Comparison of ENCODE assay signal across 34 cellular contexts in genomic region chr1:245000872-245001188, GRCh38.
DNase-seq lines count a peak whose midpoint lies in the region; ATAC-seq, FAIRE-seq and TF ChIP-seq lines count a peak whose summit lies in the region.
"Had no signal": no experiment of that assay in that cellular context is flagged by ENCODE, and none has a peak within 500 bp of the region (broad histone marks: within the 10 kb centered on the region; RNA-seq: fewer than 3 reads in every experiment).

No MANE protein-coding gene starts in this region.

- FAIRE-seq in GM12878 (lab: Jason Lieb, UNC) = no peak

- TF ChIP-seq CTCF in GM12878 (IDR thresholded peaks at IDR 0.05 in 2 of 3, conservative IDR thresholded peaks at IDR 0.05 in 1 of 3; ENCODE audit: control insufficient read depth in 2 of 3, extremely low read depth in 1 of 3, insufficient read depth in 1 of 3, low read depth in 3 of 3, low read length in 3 of 3) = no peak

- H3K27ac ChIP-seq in GM12878 (ENCODE audit: control insufficient read depth, insufficient read depth) = no peak overlapping the region
- H3K27ac ChIP-seq: 22Rv1, left ventricle myocardium inferior, prostate gland, upper lobe of left lung had no signal

- SMC1A ChIA-PET in GM12878 (lab: Charles Lee; ENCODE audit: uncharacterized antibody, unreplicated experiment) = interaction anchor here (1.2 kb wide), 1 partner anchor 42 kb away, joined by 4 read pairs; no protein-coding TSS in a partner anchor

- in situ Hi-C loops in GM12878 (cut with MboI) = no loop called here

- 0 out of 2 replicates have a peak overlapping the region, but pooled peaks have one; percentile 25 for H3K4me2 ChIP-seq in GM12878 (ENCODE audit: control insufficient read depth, insufficient read depth)

- BruUV-seq in GM12878 (replicated peaks; lab: Mats Ljungman, UMichigan) = no TSS peak

- DNase-seq in stimulated activated naive CD8-positive, alpha-beta T cell treated with anti-CD3 and anti-CD28 coated beads, Interleukin-15, Interleukin-2, amounts not matched to agents 100 U/mL and 50 U/mL, for 24 hours = no peak
- DNase-seq in stimulated activated naive CD8-positive, alpha-beta T cell treated with anti-CD3 and anti-CD28 coated beads, Interleukin-15, amount 100 ng/mL, for 72 hours = no peak
- no peak for DNase-seq in GM12878 (ENCODE audit: low read depth, low spot score)
- DNase-seq in NCI-H2227 (lab: John Stamatoyannopoulos, UW; ENCODE audit: unreplicated experiment) = no peak
- no peak for DNase-seq in NCI-H748 treated with DMSO at 0.1 percent for 48 hours (lab: John Stamatoyannopoulos, UW)
- DNase-seq: activated CD4-positive, alpha-beta memory T cell treated with anti-CD3 and anti-CD28 coated beads for 36 hours; activated CD4-positive, alpha-beta T cell treated with anti-CD3 and anti-CD28 coated beads for 1 hour; activated CD8-positive, alpha-beta memory T cell treated with anti-CD3 and anti-CD28 coated beads, Interleukin-2, amount 50 U/mL, for 4 hours; activated naive CD4-positive, alpha-beta T cell treated with anti-CD3 and anti-CD28 coated beads, Interleukin-2, amount 50 U/mL, for 16 hours; dermis blood vessel endothelial cell; DMS79; endodermal cell; GDM1; glutamatergic neuron; islet precursor cell; left ventricle myocardium inferior; MV-4-11; NCI-H1436 treated with DMSO at 0.1 percent for 48 hours; NCI-H2081 treated with DMSO at 0.1 percent for 48 hours; NCI-H226; NCI-H526 treated with DMSO at 0.1 percent for 48 hours; SHP77; stimulated activated CD4-positive, alpha-beta T cell treated with anti-CD3 and anti-CD28 coated beads, Interleukin-2, amount 100 ng/mL, for 48 hours; substantia nigra; upper lobe of left lung had no signal

- no peaks in the 10 kb centered on the region for H3K27me3 ChIP-seq in GM12878 (replicated peaks in 1 of 2; ENCODE audit: control insufficient read depth in 2 of 2, insufficient read depth in 2 of 2, low read length in 1 of 2)
- H3K27me3 ChIP-seq: upper lobe of left lung had no signal

- no peaks in the 10 kb centered on the region for H3K4me1 ChIP-seq in GM12878 (ENCODE audit: control insufficient read depth, insufficient read depth, low read length)
- H3K4me1 ChIP-seq: left ventricle myocardium inferior, prostate gland had no signal

- no peaks in the 10 kb centered on the region for H3K4me1 Mint-ChIP-seq in stimulated activated naive CD8-positive, alpha-beta T cell treated with anti-CD3 and anti-CD28 coated beads, Interleukin-15, amount 100 ng/mL, for 72 hours
- H3K4me1 Mint-ChIP-seq: activated T-helper 17 cell treated with anti-CD3 and anti-CD28 coated beads, Interleukin-2, amount 50 U/mL, for 72 hours; brain had no signal

- H3K9ac ChIP-seq in GM12878 (ENCODE audit: control insufficient read depth, insufficient read depth, low read length) = no peak overlapping the region

- no peak for TF ChIP-seq POLR2A in GM12878 (IDR thresholded peaks at IDR 0.05; ENCODE audit: low read depth, low read length)

- H3K27ac Mint-ChIP-seq in stimulated activated naive CD8-positive, alpha-beta T cell treated with anti-CD3 and anti-CD28 coated beads, Interleukin-15, amount 100 ng/mL, for 72 hours = no peak overlapping the region
- H3K27ac Mint-ChIP-seq: activated CD4-positive, alpha-beta memory T cell treated with anti-CD3 and anti-CD28 coated beads for 36 hours; activated T-helper 17 cell treated with anti-CD3 and anti-CD28 coated beads, Interleukin-2, amount 50 U/mL, for 72 hours; endodermal cell; T-helper 2 cell treated with Interferon-gamma antibody and Interleukin-4, amounts not matched to agents 5 μg/mL and 100 μg/mL, for 36 hours had no signal

- no peaks in the 10 kb centered on the region for H3K9me3 ChIP-seq in GM12878 (replicated peaks; ENCODE audit: control insufficient read depth, insufficient read depth, low read length)
- H3K9me3 ChIP-seq: left ventricle myocardium inferior, prostate gland, upper lobe of left lung had no signal

- H3K9me3 Mint-ChIP-seq in stimulated activated naive CD8-positive, alpha-beta T cell treated with anti-CD3 and anti-CD28 coated beads, Interleukin-15, amount 100 ng/mL, for 72 hours = no peaks in the 10 kb centered on the region
- H3K9me3 Mint-ChIP-seq: activated CD4-positive, alpha-beta memory T cell treated with anti-CD3 and anti-CD28 coated beads for 36 hours; activated T-helper 17 cell treated with anti-CD3 and anti-CD28 coated beads, Interleukin-2, amount 50 U/mL, for 72 hours; brain; endodermal cell; T-helper 2 cell treated with Interferon-gamma antibody and Interleukin-4, amounts not matched to agents 5 μg/mL and 100 μg/mL, for 36 hours had no signal

- RAD21 ChIA-PET in GM12878 (lab: Charles Lee; ENCODE audit: unreplicated experiment) = interaction anchor here (2.4 kb wide), 1 partner anchor 41 kb away, joined by 8 read pairs; no protein-coding TSS in a partner anchor

- intact Hi-C loops in GM12878 (cut with micrococcal nuclease; ENCODE audit: unreplicated experiment) = no loop called here

- CTCF ChIA-PET in GM12878 (lab: Yijun Ruan, JAX) = no interaction called here

- H3K36me3 ChIP-seq in GM12878 (ENCODE audit: control insufficient read depth in 2 of 2, insufficient read depth in 2 of 2, low read length in 1 of 2) = no peaks in the 10 kb centered on the region
- H3K36me3 ChIP-seq: left ventricle myocardium inferior, prostate gland, upper lobe of left lung had no signal

- peak; percentile 32 for ATAC-seq in stimulated activated naive CD8-positive, alpha-beta T cell treated with anti-CD3 and anti-CD28 coated beads, Interleukin-15, Interleukin-2, amounts not matched to agents 100 U/mL and 50 U/mL, for 24 hours
- ATAC-seq in stimulated activated naive CD8-positive, alpha-beta T cell treated with anti-CD3 and anti-CD28 coated beads, Interleukin-15, amount 100 ng/mL, for 72 hours = no peak
- ATAC-seq in HG02678 (IDR thresholded peaks at IDR 0.05; ENCODE audit: unreplicated experiment) (peak; percentile 48), GM12878 (peak; percentile 76), HG03439 (IDR thresholded peaks at IDR 0.05; ENCODE audit: unreplicated experiment) (no peak), HG02938 (IDR thresholded peaks at IDR 0.05; ENCODE audit: unreplicated experiment) (no peak)
- ATAC-seq: activated T-helper 17 cell treated with anti-CD3 and anti-CD28 coated beads, Interleukin-2, amount 50 U/mL, for 72 hours; sciatic nerve had no signal

- no peaks in the 10 kb centered on the region for H3K27me3 Mint-ChIP-seq in stimulated activated naive CD8-positive, alpha-beta T cell treated with anti-CD3 and anti-CD28 coated beads, Interleukin-15, amount 100 ng/mL, for 72 hours
- H3K27me3 Mint-ChIP-seq: activated T-helper 17 cell treated with anti-CD3 and anti-CD28 coated beads, Interleukin-2, amount 50 U/mL, for 72 hours; brain had no signal

- TF ChIP-seq EP300 in GM12878 (IDR thresholded peaks at IDR 0.05; ENCODE audit: borderline replicate concordance in 1 of 2, control insufficient read depth in 1 of 2, low read depth in 2 of 2, low read length in 2 of 2) = no peak

- H3K4me3 Mint-ChIP-seq in stimulated activated naive CD8-positive, alpha-beta T cell treated with anti-CD3 and anti-CD28 coated beads, Interleukin-15, amount 100 ng/mL, for 72 hours = no peak overlapping the region
- H3K4me3 Mint-ChIP-seq: activated CD4-positive, alpha-beta memory T cell treated with anti-CD3 and anti-CD28 coated beads for 36 hours; activated T-helper 17 cell treated with anti-CD3 and anti-CD28 coated beads, Interleukin-2, amount 50 U/mL, for 72 hours; brain; endodermal cell; T-helper 2 cell treated with Interferon-gamma antibody and Interleukin-4, amounts not matched to agents 5 μg/mL and 100 μg/mL, for 36 hours had no signal

- no peak for TF ChIP-seq RAD21 in GM12878 (IDR thresholded peaks at IDR 0.05; ENCODE audit: insufficient read depth, low read depth, low read length)

- no peak overlapping the region for H3K4me3 ChIP-seq in GM12878
- H3K4me3 ChIP-seq: left ventricle myocardium inferior, prostate gland, upper lobe of left lung had no signal

- H3K79me2 ChIP-seq in GM12878 (ENCODE audit: control insufficient read depth, insufficient read depth, low read length) = no peaks in the 10 kb centered on the region

- H4K20me1 ChIP-seq in GM12878 (ENCODE audit: control insufficient read depth, insufficient read depth) = no peaks in the 10 kb centered on the region

- POLR2A ChIA-PET in GM12878 (lab: Charles Lee) = no interaction called here

- no peak overlapping the region for H2AFZ ChIP-seq in GM12878 (ENCODE audit: control insufficient read depth, low read depth, low read length)

TF ChIP-seq in GM12878, 131 proteins besides CTCF, POLR2A, EP300 and RAD21 (continues in another document):
- no peak for TF ChIP-seq SMAD1 (IDR thresholded peaks at IDR 0.05; ENCODE audit: low read depth, partially characterized antibody)
- TF ChIP-seq JUND (IDR thresholded peaks at IDR 0.05; ENCODE audit: low read depth, low read length) = no peak
- no peak for TF ChIP-seq LARP7 (IDR thresholded peaks at IDR 0.05)
- TF ChIP-seq, protein P1, sequence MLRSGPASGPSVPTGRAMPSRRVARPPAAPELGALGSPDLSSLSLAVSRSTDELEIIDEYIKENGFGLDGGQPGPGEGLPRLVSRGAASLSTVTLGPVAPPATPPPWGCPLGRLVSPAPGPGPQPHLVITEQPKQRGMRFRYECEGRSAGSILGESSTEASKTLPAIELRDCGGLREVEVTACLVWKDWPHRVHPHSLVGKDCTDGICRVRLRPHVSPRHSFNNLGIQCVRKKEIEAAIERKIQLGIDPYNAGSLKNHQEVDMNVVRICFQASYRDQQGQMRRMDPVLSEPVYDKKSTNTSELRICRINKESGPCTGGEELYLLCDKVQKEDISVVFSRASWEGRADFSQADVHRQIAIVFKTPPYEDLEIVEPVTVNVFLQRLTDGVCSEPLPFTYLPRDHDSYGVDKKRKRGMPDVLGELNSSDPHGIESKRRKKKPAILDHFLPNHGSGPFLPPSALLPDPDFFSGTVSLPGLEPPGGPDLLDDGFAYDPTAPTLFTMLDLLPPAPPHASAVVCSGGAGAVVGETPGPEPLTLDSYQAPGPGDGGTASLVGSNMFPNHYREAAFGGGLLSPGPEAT (IDR thresholded peaks at IDR 0.05; ENCODE audit: low read depth) = no peak
- no peak for TF ChIP-seq NFXL1 (IDR thresholded peaks at IDR 0.05; ENCODE audit: borderline replicate concordance)
- TF ChIP-seq ATF7 (IDR thresholded peaks at IDR 0.05; ENCODE audit: low read depth) = no peak
- no peak for TF ChIP-seq MXI1 (IDR thresholded peaks at IDR 0.05; ENCODE audit: low read depth, low read length)

Comparison
In these comparisons a context has a peak if more than half of its experiments do, and no peak if none do; other contexts are left out.
1. ATAC-seq: peak in stimulated activated naive CD8-positive, alpha-beta T cell treated with anti-CD3 and anti-CD28 coated beads, Interleukin-15, Interleukin-2, amounts not matched to agents 100 U/mL and 50 U/mL, for 24 hours (single experiment), HG02678 (single experiment) and GM12878 (single experiment); none in stimulated activated naive CD8-positive, alpha-beta T cell treated with anti-CD3 and anti-CD28 coated beads, Interleukin-15, amount 100 ng/mL, for 72 hours (single experiment), HG03439 (single experiment) and HG02938 (single experiment).